ENCODE assay signal across 8 cellular contexts in the genomic region with DNA sequence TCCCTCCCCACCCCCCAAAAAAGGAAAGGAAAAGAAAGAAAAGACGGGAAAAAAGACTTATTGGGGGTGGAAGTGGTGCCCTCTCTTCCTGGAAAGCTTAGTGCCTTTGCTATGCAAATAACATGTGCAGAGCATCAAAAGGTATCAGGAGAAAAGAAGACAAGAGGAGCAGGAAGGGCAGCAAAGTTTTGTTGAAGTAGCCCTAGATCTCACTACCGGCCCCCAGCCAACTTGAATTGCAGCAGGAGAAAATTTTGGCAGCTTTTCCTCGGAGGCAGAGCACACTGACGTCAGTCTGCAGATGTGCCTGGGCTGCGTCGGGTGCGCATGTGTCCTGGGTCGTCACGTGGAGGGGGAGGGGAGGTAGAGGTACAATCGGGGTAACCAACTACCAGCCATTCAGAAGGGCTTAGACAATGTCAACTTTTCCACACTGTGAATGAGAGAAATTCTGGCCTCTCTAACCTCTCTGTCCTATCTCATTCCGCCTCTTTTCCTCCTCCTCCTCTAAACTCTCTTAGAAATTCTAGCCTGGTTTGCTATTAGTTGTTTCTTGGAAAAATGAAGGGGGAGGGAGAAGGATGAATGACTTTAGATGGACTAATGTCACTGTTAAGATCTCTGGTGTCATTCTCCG. TPM values are rescaled to one million over a fixed set of nuclear protein-coding genes. Genes with fewer than 3 reads are reported as not detected.
A peak's percentile ranks its signal among the peaks of the same experiment; 100 is the strongest.
DNase-seq lines count a peak whose midpoint lies in the region; ATAC-seq and TF ChIP-seq lines count a peak whose summit lies in the region.

A gene with protein sequence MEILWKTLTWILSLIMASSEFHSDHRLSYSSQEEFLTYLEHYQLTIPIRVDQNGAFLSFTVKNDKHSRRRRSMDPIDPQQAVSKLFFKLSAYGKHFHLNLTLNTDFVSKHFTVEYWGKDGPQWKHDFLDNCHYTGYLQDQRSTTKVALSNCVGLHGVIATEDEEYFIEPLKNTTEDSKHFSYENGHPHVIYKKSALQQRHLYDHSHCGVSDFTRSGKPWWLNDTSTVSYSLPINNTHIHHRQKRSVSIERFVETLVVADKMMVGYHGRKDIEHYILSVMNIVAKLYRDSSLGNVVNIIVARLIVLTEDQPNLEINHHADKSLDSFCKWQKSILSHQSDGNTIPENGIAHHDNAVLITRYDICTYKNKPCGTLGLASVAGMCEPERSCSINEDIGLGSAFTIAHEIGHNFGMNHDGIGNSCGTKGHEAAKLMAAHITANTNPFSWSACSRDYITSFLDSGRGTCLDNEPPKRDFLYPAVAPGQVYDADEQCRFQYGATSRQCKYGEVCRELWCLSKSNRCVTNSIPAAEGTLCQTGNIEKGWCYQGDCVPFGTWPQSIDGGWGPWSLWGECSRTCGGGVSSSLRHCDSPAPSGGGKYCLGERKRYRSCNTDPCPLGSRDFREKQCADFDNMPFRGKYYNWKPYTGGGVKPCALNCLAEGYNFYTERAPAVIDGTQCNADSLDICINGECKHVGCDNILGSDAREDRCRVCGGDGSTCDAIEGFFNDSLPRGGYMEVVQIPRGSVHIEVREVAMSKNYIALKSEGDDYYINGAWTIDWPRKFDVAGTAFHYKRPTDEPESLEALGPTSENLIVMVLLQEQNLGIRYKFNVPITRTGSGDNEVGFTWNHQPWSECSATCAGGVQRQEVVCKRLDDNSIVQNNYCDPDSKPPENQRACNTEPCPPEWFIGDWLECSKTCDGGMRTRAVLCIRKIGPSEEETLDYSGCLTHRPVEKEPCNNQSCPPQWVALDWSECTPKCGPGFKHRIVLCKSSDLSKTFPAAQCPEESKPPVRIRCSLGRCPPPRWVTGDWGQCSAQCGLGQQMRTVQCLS (N-terminal part only) (minus strand): TSS at position 286 of the 637 bp plus-strand sequence. CDS start 8,247 bp downstream, outside the sequence.

- intact Hi-C loops in natural killer cell (cut with micrococcal nuclease), result loop anchor here (2.0 kb wide), 2 partner anchors 447 to 847 kb away; no protein-coding TSS in a partner anchor

- DNase-seq in DMS 273 (lab: John Stamatoyannopoulos, UW; ENCODE audit: unreplicated experiment) (peak; percentile 97), RPMI8226 (peak; percentile 95), fibroblast of pulmonary artery (ENCODE audit: low read depth) (peak; percentile 99), natural killer cell (peak; percentile 39)
- DNase-seq in activated T-helper 9 cell treated with anti-CD3 and anti-CD28 coated beads, Interleukin-2, amount 50 U/mL, for 16 hours (ENCODE audit: low read depth), result peak; percentile 62
- peak; percentile 46 to 73 (median 64) for DNase-seq in stimulated activated naive CD4-positive, alpha-beta T cell (lab: John Stamatoyannopoulos, UW)

- no peaks in the 10 kb centered on the region for H3K9me3 ChIP-seq in HUES48 (ENCODE audit: control insufficient read depth, insufficient read depth, low read length)

- H3K4me3 ChIP-seq in HUES48 (ENCODE audit: low read depth, low read length) (peak within 1 kb of the TSS; percentile 74), fibroblast of pulmonary artery (replicated peaks; ENCODE audit: low read depth, low read length) (peak within 1 kb of the TSS; percentile 80)

- H3K27ac Mint-ChIP-seq in natural killer cell, result peak within 1 kb of the TSS in 1 of 2 donors; percentile 89

- ATAC-seq in GM21367 (IDR thresholded peaks at IDR 0.05; ENCODE audit: unreplicated experiment) (peak; percentile 76), natural killer cell (peak; percentile 74 to 75 (median 74))

- H3K4me1 Mint-ChIP-seq in natural killer cell, result peaks cover 10 to 24% of the 10 kb centered on the region in 2 donors

- peak within 1 kb of the TSS; percentile 89 for H3K27ac ChIP-seq in HUES48 (ENCODE audit: low read depth, low read length)

- H3K36me3 ChIP-seq in HUES48 (ENCODE audit: control insufficient read depth, insufficient read depth, low read length), result no peaks in the 10 kb centered on the region

- peaks cover 16% of the 10 kb centered on the region for H3K27me3 ChIP-seq in HUES48 (ENCODE audit: control insufficient read depth, insufficient read depth, low read length)

- H3K9me3 Mint-ChIP-seq in natural killer cell, result no peaks in the 10 kb centered on the region

- TF ChIP-seq CTCF in fibroblast of pulmonary artery (IDR thresholded peaks at IDR 0.05; ENCODE audit: low read length, missing control alignments) (no peak), natural killer cell (IDR thresholded peaks at IDR 0.05) (no peak)

- no peak within 1 kb of the TSS for H3K4me3 Mint-ChIP-seq in natural killer cell

- no peaks in the 10 kb centered on the region for H3K36me3 Mint-ChIP-seq in natural killer cell

- peaks cover 29% of the 10 kb centered on the region for H3K4me1 ChIP-seq in HUES48 (ENCODE audit: control insufficient read depth, insufficient read depth, low read length)

- H3K9ac ChIP-seq in HUES48 (ENCODE audit: low read depth, low read length), result peak within 1 kb of the TSS; percentile 39

- peaks cover 0 to 2% of the 10 kb centered on the region in 2 donors for H3K27me3 Mint-ChIP-seq in natural killer cell (ENCODE audit: low read depth in 2 of 2)

RNA-seq across cellular contexts. Expression of the gene that starts here (rescaled TPM):
- 1 to 10 TPM in 2 of 3 donors, under 1 TPM in 1; 0.47 to 1.4 (median 1.1) TPM for total RNA-seq in natural killer cell

Comparison
In these comparisons a context has a peak if more than half of its experiments do, and no peak if none do; other contexts are left out.
1. Peak in every context shown above with its lines: DNase-seq, ATAC-seq, H3K4me3 ChIP-seq and H3K27ac ChIP-seq.
2. DNase-seq: peak in every context shown above with its lines; median percentile 99 in fibroblast of pulmonary artery; 97 in DMS 273; 95 in RPMI8226; 64 in stimulated activated naive CD4-positive, alpha-beta T cell; 62 in activated T-helper 9 cell treated with anti-CD3 and anti-CD28 coated beads, Interleukin-2, amount 50 U/mL, for 16 hours; 39 in natural killer cell.